In the genomic region with DNA sequence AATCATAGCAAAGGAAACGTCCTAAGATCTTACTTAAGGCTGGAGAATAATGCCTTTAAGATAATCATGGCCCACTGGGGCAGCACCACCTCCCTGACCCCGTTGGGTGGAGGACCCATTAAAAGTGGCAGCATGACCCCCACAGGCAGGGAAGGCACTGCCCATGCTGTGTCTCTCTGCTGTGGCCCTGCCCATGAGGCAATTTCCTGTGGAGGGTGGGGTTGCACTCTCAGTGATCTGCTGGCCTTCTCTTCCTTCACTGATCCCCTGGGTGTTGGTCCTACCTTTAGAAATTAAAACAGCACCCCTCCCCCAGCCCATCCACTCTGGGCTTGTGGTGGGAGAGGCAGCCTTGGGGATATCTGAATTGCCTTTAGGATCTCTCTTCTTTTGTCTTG, we compare ENCODE assay signal across 13 cellular contexts. TPM values are rescaled to one million over a fixed set of nuclear protein-coding genes. Genes with fewer than 3 reads are reported as not detected.
DNase-seq lines count a peak whose midpoint lies in the region; ATAC-seq and TF ChIP-seq lines count a peak whose summit lies in the region.
"Had no signal": no experiment of that assay in that cellular context is flagged by ENCODE, and none has a peak within 500 bp of the region (broad histone marks: within the 10 kb centered on the region; RNA-seq: fewer than 3 reads in every experiment).

No MANE protein-coding gene starts in this region.

- 50 to 53% methylated on average over 2 of the region's 2 CpGs for WGBS in aorta, 2 donors

- peaks cover 4% of the 10 kb centered on the region for H3K36me3 ChIP-seq in breast epithelium
- H3K36me3 ChIP-seq in lower lobe of right lung: no peaks in the 10 kb centered on the region
- no peaks in the 10 kb centered on the region for H3K36me3 ChIP-seq in aorta (ENCODE audit: control insufficient read depth in 1 of 2, insufficient read depth in 2 of 2, low read length in 1 of 2)
- H3K36me3 ChIP-seq: thoracic aorta had no signal

- peaks cover 8% of the 10 kb centered on the region for H3K9me3 Mint-ChIP-seq in MCF 10A (ENCODE audit: unreplicated experiment)
- H3K9me3 Mint-ChIP-seq in activated naive CD8-positive, alpha-beta T cell treated with anti-CD3 and anti-CD28 coated beads, Interleukin-2, amount 10 ng/mL, durations not matched to agents 7 days and 5 days: no peaks in the 10 kb centered on the region

- CTCF ChIA-PET in MCF 10A (lab: Yijun Ruan, JAX): no interaction called here

- H3K27me3 ChIP-seq in breast epithelium: no peaks in the 10 kb centered on the region
- H3K27me3 ChIP-seq in lower lobe of right lung (ENCODE audit: low read depth): no peaks in the 10 kb centered on the region
- no peaks in the 10 kb centered on the region for H3K27me3 ChIP-seq in aorta (ENCODE audit: control insufficient read depth in 1 of 2, insufficient read depth in 2 of 2, low read length in 1 of 2)

- peaks cover 29% of the 10 kb centered on the region for H3K4me1 Mint-ChIP-seq in MCF 10A (ENCODE audit: insufficient read depth, unreplicated experiment)
- H3K4me1 Mint-ChIP-seq in activated naive CD8-positive, alpha-beta T cell treated with anti-CD3 and anti-CD28 coated beads, Interleukin-2, amount 10 ng/mL, durations not matched to agents 7 days and 5 days: peaks cover 67% of the 10 kb centered on the region

- BruUV-seq in MCF 10A (replicated peaks; lab: Mats Ljungman, UMichigan): no TSS peak

- H3K4me3 ChIP-seq in breast epithelium (no peak overlapping the region), lower lobe of right lung (no peak overlapping the region), aorta (ENCODE audit: low read length in 2 of 2) (no peak overlapping the region)
- H3K4me3 ChIP-seq: thoracic aorta had no signal

- H3K4me1 ChIP-seq in breast epithelium (no peaks in the 10 kb centered on the region), lower lobe of right lung (peaks cover 16% of the 10 kb centered on the region), aorta (ENCODE audit: control insufficient read depth in 1 of 2, insufficient read depth in 2 of 2, low read length in 2 of 2) (no peaks in the 10 kb centered on the region)

- H3K27me3 Mint-ChIP-seq in MCF 10A (ENCODE audit: insufficient read depth, unreplicated experiment): no peaks in the 10 kb centered on the region
- no peaks in the 10 kb centered on the region for H3K27me3 Mint-ChIP-seq in activated naive CD8-positive, alpha-beta T cell treated with anti-CD3 and anti-CD28 coated beads, Interleukin-2, amount 10 ng/mL, durations not matched to agents 7 days and 5 days

- no peak for TF ChIP-seq POLR2A in breast epithelium (IDR thresholded peaks at IDR 0.05)

- H3K9me3 ChIP-seq in breast epithelium (no peaks in the 10 kb centered on the region), lower lobe of right lung (no peaks in the 10 kb centered on the region), aorta (ENCODE audit: control insufficient read depth, low read length) (no peaks in the 10 kb centered on the region)
- H3K9me3 ChIP-seq: thoracic aorta had no signal

- intact Hi-C loops in MCF 10A (cut with micrococcal nuclease) (no loop called here), breast epithelium (cut with DNase I; ENCODE audit: low total_unique reads) (no loop called here), lower lobe of right lung (cut with DNase I) (no loop called here), aorta (cut with DNase I) (no loop called here)

- peaks cover 26% of the 10 kb centered on the region for H3K36me3 Mint-ChIP-seq in MCF 10A (ENCODE audit: insufficient read depth, unreplicated experiment)
- H3K36me3 Mint-ChIP-seq in activated naive CD8-positive, alpha-beta T cell treated with anti-CD3 and anti-CD28 coated beads, Interleukin-2, amount 10 ng/mL, durations not matched to agents 7 days and 5 days: peaks cover 58% of the 10 kb centered on the region

- H3K4me3 Mint-ChIP-seq in MCF 10A (ENCODE audit: unreplicated experiment): no peak overlapping the region
- peak overlapping the region; percentile 69 for H3K4me3 Mint-ChIP-seq in activated naive CD8-positive, alpha-beta T cell treated with anti-CD3 and anti-CD28 coated beads, Interleukin-2, amount 10 ng/mL, durations not matched to agents 7 days and 5 days

- peak; percentile 81 for ATAC-seq in activated naive CD8-positive, alpha-beta T cell treated with anti-CD3 and anti-CD28 coated beads, Interleukin-2, amount 10 ng/mL, durations not matched to agents 7 days and 5 days (ENCODE audit: low read depth)
- ATAC-seq in lower lobe of right lung (peak; percentile 61 to 65), aorta (ENCODE audit: low FRiP score) (peak; percentile 48)
- ATAC-seq: activated CD4-positive, CD25-positive, alpha-beta regulatory T cell treated with anti-CD3 and anti-CD28 coated beads, Interleukin-2, amount 50 U/mL, for 24 hours had no signal

- H3K27ac Mint-ChIP-seq in MCF 10A (ENCODE audit: low read depth, unreplicated experiment): peak overlapping the region; percentile 1
- H3K27ac Mint-ChIP-seq in activated naive CD8-positive, alpha-beta T cell treated with anti-CD3 and anti-CD28 coated beads, Interleukin-2, amount 10 ng/mL, durations not matched to agents 7 days and 5 days: peak overlapping the region; percentile 84

- no peak for TF ChIP-seq CTCF in MCF 10A (IDR thresholded peaks at IDR 0.05; ENCODE audit: unreplicated experiment)
- no peak for TF ChIP-seq CTCF in breast epithelium (IDR thresholded peaks at IDR 0.05)
- TF ChIP-seq CTCF in lower lobe of right lung (IDR thresholded peaks at IDR 0.05): no peak

- POLR2A ChIA-PET in MCF 10A (lab: Yijun Ruan, JAX): interaction anchor here (2.7 to 3.1 kb wide), 2 partner anchors 19 to 22 kb away, joined by 11 to 31 read pairs; no protein-coding TSS in a partner anchor
- POLR2A ChIA-PET in activated naive CD8-positive, alpha-beta T cell treated with anti-CD3 and anti-CD28 coated beads, Interleukin-2, amount 10 ng/mL, durations not matched to agents 7 days and 5 days (lab: Charles Lee): interaction anchor here (1.0 kb wide), 1 partner anchor 9 kb away, joined by 4 read pairs; no protein-coding TSS in a partner anchor

- H3K27ac ChIP-seq in breast epithelium: no peak overlapping the region
- H3K27ac ChIP-seq in lower lobe of right lung: peak overlapping the region; percentile 18
- H3K27ac ChIP-seq in aorta (ENCODE audit: low read depth in 1 of 2, low read length in 2 of 2): no peak overlapping the region
- H3K27ac ChIP-seq: thoracic aorta had no signal

- DNase-seq in MCF 10A (ENCODE audit: unreplicated experiment): no peak
- DNase-seq in breast epithelium (ENCODE audit: low spot score in 2 of 2): no peak
- DNase-seq in activated naive CD8-positive, alpha-beta T cell treated with anti-CD3 and anti-CD28 coated beads, Interleukin-2, amount 10 ng/mL, durations not matched to agents 7 days and 5 days: no peak
- no peak for DNase-seq in lower lobe of right lung
- DNase-seq in aorta: no peak
- DNase-seq in activated CD4-positive, alpha-beta T cell treated with anti-CD3 and anti-CD28 coated beads for 1 hour: no peak
- no peak for DNase-seq in NCI-H1930 (lab: John Stamatoyannopoulos, UW)
- no peak for DNase-seq in OCI-M1 (lab: John Stamatoyannopoulos, UW)
- DNase-seq: activated naive CD4-positive, alpha-beta T cell treated with anti-CD3 and anti-CD28 coated beads, Interleukin-2, amount 50 U/mL, for 16 hours; effector CD4-positive, alpha-beta T cell; NCI-H2107 had no signal

RNA-seq across cellular contexts. Expression of gene KLRK1, which starts 17.3 kb away (rescaled TPM):
- total RNA-seq in MCF 10A (2022) (0.54 and 2.3 TPM in 2 replicates), breast epithelium (1 to 10 TPM; 2.6 to 7.0 (median 3.8) TPM), lower lobe of right lung (7.5 TPM), aorta (1 to 10 TPM; 1.9 to 3.5 TPM)
- total RNA-seq in activated naive CD8-positive, alpha-beta T cell treated with anti-CD3 and anti-CD28 coated beads, Interleukin-2, amount 10 ng/mL, durations not matched to agents 7 days and 5 days: 100 to 1,000 TPM; 319 to 355 TPM
- 1 to 10 TPM in 1 of 2 donors, under 1 TPM in 1; 0.59 to 1.5 TPM for polyA plus RNA-seq in aorta

RNA-seq across cellular contexts. Expression of gene KLRC4, which starts 37.0 kb away (rescaled TPM):
- total RNA-seq in MCF 10A (2022) (0.66 and 0.84 TPM in 2 replicates), breast epithelium (1 to 10 TPM in 1 of 3 donors, under 1 TPM in 1, not detected in 1; 0.66 to 1.5 TPM), lower lobe of right lung (not detected), aorta (under 1 TPM; 0.51 to 0.78 TPM)
- 10 to 100 TPM; 37.8 to 38.4 TPM for total RNA-seq in activated naive CD8-positive, alpha-beta T cell treated with anti-CD3 and anti-CD28 coated beads, Interleukin-2, amount 10 ng/mL, durations not matched to agents 7 days and 5 days
- polyA plus RNA-seq in aorta: under 1 TPM in 1 of 2 donors, not detected in 1; 0.56 TPM

RNA-seq across cellular contexts. Expression of gene KLRC3, which starts 47.9 kb away (rescaled TPM):
- total RNA-seq in MCF 10A (2022): 0.81 and 2.3 TPM in 2 replicates
- total RNA-seq in breast epithelium: not detected
- 1 to 10 TPM; 3.0 to 5.6 TPM for total RNA-seq in activated naive CD8-positive, alpha-beta T cell treated with anti-CD3 and anti-CD28 coated beads, Interleukin-2, amount 10 ng/mL, durations not matched to agents 7 days and 5 days
- total RNA-seq in lower lobe of right lung: not detected
- not detected for total RNA-seq in aorta
- not detected for polyA plus RNA-seq in aorta

Comparison
In these comparisons a context has a peak if more than half of its experiments do, and no peak if none do; other contexts are left out.
1. RNA of gene KLRK1, which starts 17.3 kb away (total RNA-seq): 319 to 355 TPM in activated naive CD8-positive, alpha-beta T cell treated with anti-CD3 and anti-CD28 coated beads, Interleukin-2, amount 10 ng/mL, durations not matched to agents 7 days and 5 days; 7.5 TPM in lower lobe of right lung (single experiment), 2.6 to 7.0 TPM in breast epithelium, 1.9 to 3.5 TPM in aorta and 0.54 to 2.3 TPM in MCF 10A; every median in the first group is over 10 times any median in the second.
2. RNA of gene KLRC4, which starts 37.0 kb away (total RNA-seq): 37.8 to 38.4 TPM in activated naive CD8-positive, alpha-beta T cell treated with anti-CD3 and anti-CD28 coated beads, Interleukin-2, amount 10 ng/mL, durations not matched to agents 7 days and 5 days; 0.66 to 0.84 TPM in MCF 10A, 0.51 to 0.78 TPM in aorta, 0.66 to 1.5 TPM in breast epithelium and not detected in lower lobe of right lung (single experiment); every median in the first group is over 10 times any median in the second.
3. Peak in every context shown above with its lines, with median percentiles within 50 percentile points of each other: ATAC-seq.